Comparison of ENCODE assay signal across 28 cellular contexts in genomic region chr2:108199726-108200125, GRCh38. TPM values are rescaled to one million over a fixed set of nuclear protein-coding genes. Genes with fewer than 3 reads are reported as not detected.
DNase-seq lines count a peak whose midpoint lies in the region; FAIRE-seq and TF ChIP-seq lines count a peak whose summit lies in the region.
"Had no signal": no experiment of that assay in that cellular context is flagged by ENCODE, and none has a peak within 500 bp of the region (broad histone marks: within the 10 kb centered on the region; RNA-seq: fewer than 3 reads in every experiment).

No MANE protein-coding gene starts in this region.

- no peaks in the 10 kb centered on the region for H3K4me1 ChIP-seq in Peyer's patch
- H3K4me1 ChIP-seq: adrenal gland, stomach, tibial nerve had no signal

- peaks cover 2% of the 10 kb centered on the region; the same call in 1 of the 2 replicates for H3K27me3 Mint-ChIP-seq in HFFc6 (ENCODE audit: insufficient read depth)

- H3K9me3 ChIP-seq in Peyer's patch: no peaks in the 10 kb centered on the region
- H3K9me3 ChIP-seq: adrenal gland had no signal

- no peak overlapping the region for H3K4me3 ChIP-seq in epithelial cell of proximal tubule (ENCODE audit: low read depth, low read length)
- H3K4me3 ChIP-seq in Peyer's patch: no peak overlapping the region
- H3K4me3 ChIP-seq: adrenal gland, stomach, tibial nerve had no signal

- H3K27ac ChIP-seq in Peyer's patch: no peak overlapping the region
- H3K27ac ChIP-seq: adrenal gland, stomach, tibial nerve had no signal

- H3K27me3 ChIP-seq in Peyer's patch: no peaks in the 10 kb centered on the region
- H3K27me3 ChIP-seq: adrenal gland, stomach, tibial nerve had no signal

- H3K9me3 Mint-ChIP-seq in HFFc6: peaks cover 5% of the 10 kb centered on the region; the same call in 1 of the 2 replicates

- peak; percentile 40 for DNase-seq in HFFc6
- peak; percentile 75 for DNase-seq in RCC 7860 (ENCODE audit: low spot score)
- peak; percentile 23 for DNase-seq in epithelial cell of proximal tubule (ENCODE audit: low read depth)
- DNase-seq in renal cortical epithelial cell (ENCODE audit: low read depth): peak; percentile 23
- no peak for DNase-seq in stimulated activated CD4-positive, alpha-beta T cell treated with anti-CD3 and anti-CD28 coated beads, Interleukin-2, amount 100 ng/mL, for 24 hours
- DNase-seq in Peyer's patch: no peak
- DNase-seq in NCI-H510A treated with DMSO at 0.1 percent for 48 hours (lab: John Stamatoyannopoulos, UW): no peak
- DNase-seq: activated T-cell treated with anti-CD3 and anti-CD28 coated beads, Interleukin-2, amount 50 U/mL, for 1 hour; adrenal gland; dermis blood vessel endothelial cell; hypothalamus; KBM-7; kidney; MV-4-11; NCI-H1694; NCI-H82; right cardiac atrium; stomach; T-helper 1 cell had no signal

- peaks cover 8% of the 10 kb centered on the region for H3K4me1 Mint-ChIP-seq in HFFc6 (ENCODE audit: low read depth)

- no peak overlapping the region for H3K4me3 Mint-ChIP-seq in HFFc6

- H3K36me3 ChIP-seq in Peyer's patch: no peaks in the 10 kb centered on the region
- H3K36me3 ChIP-seq: adrenal gland, stomach, tibial nerve had no signal

- H3K27ac Mint-ChIP-seq in HFFc6: no peak overlapping the region

- peaks cover 6% of the 10 kb centered on the region for H3K36me3 Mint-ChIP-seq in HFFc6 (ENCODE audit: low read depth)

- TF ChIP-seq POLR2A in Peyer's patch (IDR thresholded peaks at IDR 0.05): no peak

- no peak for FAIRE-seq in RCC 7860 (lab: Jason Lieb, UNC)
- FAIRE-seq: kidney, TTC549 had no signal

- no peak for TF ChIP-seq CTCF in HFFc6 (IDR thresholded peaks at IDR 0.05)
- TF ChIP-seq CTCF in epithelial cell of proximal tubule (conservative IDR thresholded peaks at IDR 0.05; ENCODE audit: low read depth, low read length): no peak
- no peak for TF ChIP-seq CTCF in Peyer's patch (IDR thresholded peaks at IDR 0.05)

RNA-seq across cellular contexts. Expression of gene SULT1C3, which starts 40.0 kb away (rescaled TPM):
- total RNA-seq in HFFc6 (2021; fragmentation: NEBNext Ultra II Directional; extraction: Animal tissue kit (Norgen Biotek cat#: 25700)): not detected
- total RNA-seq in epithelial cell of proximal tubule: not detected in 2 replicates
- not detected in 2 replicates for total RNA-seq in renal cortical epithelial cell
- 10 to 100 TPM in 2 of 4 donors, 1 to 10 TPM in 1, not detected in 1; 7.8 to 14.8 (median 14.7) TPM for total RNA-seq in Peyer's patch
- total RNA-seq: adrenal gland, cardiac septum, dermis blood vessel endothelial cell, fibroblast of villous mesenchyme, G401, H4, kidney, lung microvascular endothelial cell, OCI-LY7, osteoblast, right cardiac atrium, tibial nerve had no signal

Comparison
In these comparisons a context has a peak if more than half of its experiments do, and no peak if none do; other contexts are left out.
1. DNase-seq: peak in HFFc6 (single experiment), RCC 7860 (single experiment), epithelial cell of proximal tubule (single experiment) and renal cortical epithelial cell (single experiment); none in stimulated activated CD4-positive, alpha-beta T cell treated with anti-CD3 and anti-CD28 coated beads, Interleukin-2, amount 100 ng/mL, for 24 hours (0 of 2), Peyer's patch (0 of 3) and NCI-H510A treated with DMSO at 0.1 percent for 48 hours (single experiment).